ENCODE assay signal across 8 cellular contexts in genomic region chr22:45645526-45646414, GRCh38. TPM values are rescaled to one million over a fixed set of nuclear protein-coding genes. Genes with fewer than 3 reads are reported as not detected.
DNase-seq lines count a peak whose midpoint lies in the region; ATAC-seq and TF ChIP-seq lines count a peak whose summit lies in the region.

No MANE protein-coding gene starts in this region.

- H3K4me1 Mint-ChIP-seq in neural progenitor cell = peaks cover 24% of the 10 kb centered on the region

- ATAC-seq in HG03196 (IDR thresholded peaks at IDR 0.05; ENCODE audit: unreplicated experiment) (peak; percentile 68), GM21717 (IDR thresholded peaks at IDR 0.05; ENCODE audit: unreplicated experiment) (no peak)

- DNase-seq in Caki2 (ENCODE audit: low read depth) (peak; percentile 36), RPMI8226 (peak; percentile 80), fibroblast of the conjunctiva (ENCODE audit: low read depth) (peak; percentile 9), neural progenitor cell (ENCODE audit: low spot score) (peak; percentile 86), substantia nigra (lab: John Stamatoyannopoulos, UW) (peak in 38 of 49 donors; percentile 8 to 76 (median 38))
- peak; percentile 67 to 68 for DNase-seq in activated T-helper 1 cell treated with anti-CD3 and anti-CD28 coated beads, Interleukin-2, amount 50 U/mL, for 16 hours (ENCODE audit: low read depth in 1 of 2, low spot score in 1 of 2)

- peaks cover 59% of the 10 kb centered on the region for H3K27me3 ChIP-seq in neural progenitor cell

- H3K9ac ChIP-seq in neural progenitor cell = no peak overlapping the region

- peak overlapping the region; percentile 1 for H3K27ac Mint-ChIP-seq in neural progenitor cell

- no peaks in the 10 kb centered on the region for H3K36me3 Mint-ChIP-seq in neural progenitor cell

- TF ChIP-seq CTCF in neural progenitor cell (IDR thresholded peaks at IDR 0.05) = peak; percentile 88

- H3K9me3 Mint-ChIP-seq in neural progenitor cell = no peaks in the 10 kb centered on the region

- peak overlapping the region; percentile 74 for H2AFZ ChIP-seq in neural progenitor cell (replicated peaks)

- no peaks in the 10 kb centered on the region for H3K79me2 ChIP-seq in neural progenitor cell (ENCODE audit: low read depth)

- peaks cover 27% of the 10 kb centered on the region for H3K27me3 Mint-ChIP-seq in neural progenitor cell (ENCODE audit: insufficient read depth, low read depth)

- H3K36me3 ChIP-seq in neural progenitor cell = no peaks in the 10 kb centered on the region

- peak overlapping the region; percentile 62 for H3K4me2 ChIP-seq in neural progenitor cell

- H3K4me1 ChIP-seq in neural progenitor cell = no peaks in the 10 kb centered on the region

- H3K4me3 ChIP-seq in neural progenitor cell = no peak overlapping the region

- no peaks in the 10 kb centered on the region for H3F3A ChIP-seq in neural progenitor cell (ENCODE audit: low read depth)

- peak overlapping the region; percentile 6 for H3K4me3 Mint-ChIP-seq in neural progenitor cell

- H3K27ac ChIP-seq in neural progenitor cell (no peak overlapping the region), substantia nigra (ENCODE audit: low read depth, low read length, poor library complexity, severe bottlenecking) (no peak overlapping the region)

- H3K9me3 ChIP-seq in neural progenitor cell (ENCODE audit: low read depth) = no peaks in the 10 kb centered on the region

- in situ Hi-C loops in Caki2 (cut with HindIII; ENCODE audit: low pct_unique_long_range_greater_than_20kb, low sequenced_read_pairs) = no loop called here

- no peaks in the 10 kb centered on the region for H4K20me1 ChIP-seq in neural progenitor cell (ENCODE audit: low read depth)

RNA-seq across cellular contexts. Expression of gene ATXN10, which starts 25.9 kb away (rescaled TPM):
- 228 and 323 TPM in 2 replicates for total RNA-seq in Caki2 (2014; rRNA removed; shearing (Covaris generic); ENCODE audit: low replicate concordance)
- total RNA-seq in neural progenitor cell (ENCODE audit: low replicate concordance) = 125 and 168 TPM in 2 replicates

Comparison
In these comparisons a context has a peak if more than half of its experiments do, and no peak if none do; other contexts are left out.
1. DNase-seq: peak in every context shown above with its lines; median percentile 86 in neural progenitor cell; 80 in RPMI8226; 68 in activated T-helper 1 cell treated with anti-CD3 and anti-CD28 coated beads, Interleukin-2, amount 50 U/mL, for 16 hours; 38 in substantia nigra; 36 in Caki2; 9 in fibroblast of the conjunctiva.